10 cellular contexts compared by ENCODE assay signal in genomic region chr22:50059185-50059880, GRCh38. TPM values are rescaled to one million over a fixed set of nuclear protein-coding genes. Genes with fewer than 3 reads are reported as not detected.
A peak's percentile ranks its signal among the peaks of the same experiment; 100 is the strongest.
DNase-seq lines count a peak whose midpoint lies in the region; ATAC-seq and TF ChIP-seq lines count a peak whose summit lies in the region.
"Had no signal": no experiment of that assay in that cellular context is flagged by ENCODE, and none has a peak within 500 bp of the region (broad histone marks: within the 10 kb centered on the region; RNA-seq: fewer than 3 reads in every experiment).

No MANE protein-coding gene starts in this region.

- no peaks in the 10 kb centered on the region for H3K36me3 ChIP-seq in BLaER1
- H3K36me3 ChIP-seq in mucosa of descending colon (ENCODE audit: low read depth) = no peaks in the 10 kb centered on the region

- H3K9me3 ChIP-seq in BLaER1 (no peaks in the 10 kb centered on the region), mucosa of descending colon (no peaks in the 10 kb centered on the region)

- peak overlapping the region; percentile 82 for H3K4me2 ChIP-seq in BLaER1

- ATAC-seq in mucosa of descending colon (no peak), HG03439 (IDR thresholded peaks at IDR 0.05; ENCODE audit: unreplicated experiment) (no peak), HG02759 (IDR thresholded peaks at IDR 0.05; ENCODE audit: unreplicated experiment) (no peak), HG02642 (IDR thresholded peaks at IDR 0.05; ENCODE audit: poor library complexity, unreplicated experiment) (no peak)

- DNase-seq in NAMALWA (ENCODE audit: low spot score) = peak; percentile 24
- peak; percentile 9 to 29 for DNase-seq in dermis microvascular lymphatic vessel endothelial cell (ENCODE audit: low read depth in 2 of 2)
- DNase-seq in mucosa of descending colon = peak in 2 of 3 donors; percentile 8 to 44
- DNase-seq in NCI-H2196 treated with DMSO at 0.1 percent for 48 hours (lab: John Stamatoyannopoulos, UW; ENCODE audit: unreplicated experiment) = no peak
- DNase-seq: GDM1, mammary epithelial cell had no signal

- no peak for TF ChIP-seq CTCF in mucosa of descending colon (IDR thresholded peaks at IDR 0.05)

- H3K27ac ChIP-seq in BLaER1 = no peak overlapping the region

- no peaks in the 10 kb centered on the region for H3K27me3 ChIP-seq in BLaER1

- H3K4me1 ChIP-seq in BLaER1 (peaks cover 47% of the 10 kb centered on the region), mucosa of descending colon (ENCODE audit: low read depth) (no peaks in the 10 kb centered on the region)

- no peaks in the 10 kb centered on the region for H4K20me1 ChIP-seq in BLaER1

- H3K9ac ChIP-seq in BLaER1 = no peak overlapping the region

- intact Hi-C loops in mucosa of descending colon (cut with DNase I, micrococcal nuclease) = no loop called here

- H3K4me3 ChIP-seq in BLaER1 = no peak overlapping the region
- H3K4me3 ChIP-seq in mucosa of descending colon = no peak overlapping the region

RNA-seq across cellular contexts. Expression of gene TTLL8, which starts 1.2 kb away (rescaled TPM):
- total RNA-seq in dermis microvascular lymphatic vessel endothelial cell = not detected in 2 replicates
- not detected for total RNA-seq in mucosa of descending colon
- total RNA-seq: mammary epithelial cell had no signal

RNA-seq across cellular contexts. Expression of gene MLC1, which starts 25.9 kb away (rescaled TPM):
- total RNA-seq in dermis microvascular lymphatic vessel endothelial cell = not detected in 2 replicates
- under 1 TPM in 1 of 3 donors, not detected in 2; 0.16 TPM for total RNA-seq in mucosa of descending colon

RNA-seq across cellular contexts. Expression of gene MOV10L1, which starts 30.5 kb away (rescaled TPM):
- total RNA-seq in dermis microvascular lymphatic vessel endothelial cell (22.7 and 44.1 TPM in 2 replicates), mucosa of descending colon (1 to 10 TPM in 1 of 3 donors, under 1 TPM in 2; 0.29 to 1.0 (median 0.49) TPM)

RNA-seq across cellular contexts. Expression of gene IL17REL, which starts 46.8 kb away (rescaled TPM):
- total RNA-seq in dermis microvascular lymphatic vessel endothelial cell (under 0.01 TPM in 1 of 2 replicates, not detected in the other), mucosa of descending colon (under 1 TPM in 2 of 3 donors, not detected in 1; 0.09 to 0.43 TPM)
- total RNA-seq: mammary epithelial cell had no signal

Comparison
In these comparisons a context has a peak if more than half of its experiments do, and no peak if none do; other contexts are left out.
1. RNA of gene MOV10L1, which starts 30.5 kb away (total RNA-seq): 22.7 to 44.1 TPM in dermis microvascular lymphatic vessel endothelial cell; 0.29 to 1.0 TPM in mucosa of descending colon; every median in the first group is over 10 times any median in the second.